ENCODE assay signal across 21 cellular contexts in genomic region chr11:14655435-14655834, GRCh38. TPM values are rescaled to one million over a fixed set of nuclear protein-coding genes. Genes with fewer than 3 reads are reported as not detected.
DNase-seq lines count a peak whose midpoint lies in the region; ATAC-seq and TF ChIP-seq lines count a peak whose summit lies in the region.
"Had no signal": no experiment of that assay in that cellular context is flagged by ENCODE, and none has a peak within 500 bp of the region (broad histone marks: within the 10 kb centered on the region; RNA-seq: fewer than 3 reads in every experiment).

No MANE protein-coding gene starts in this region.

- no peak for ATAC-seq in CD4-positive, CD25-positive, alpha-beta regulatory T cell (ENCODE audit: low read depth in 2 of 2)
- no peak for ATAC-seq in naive thymus-derived CD8-positive, alpha-beta T cell
- ATAC-seq: HepG2, PC-3 had no signal

- no peak overlapping the region for H3K27ac Mint-ChIP-seq in activated CD4-positive, alpha-beta T cell treated with anti-CD3 and anti-CD28 coated beads, Interleukin-2, amount 10 ng/mL, durations not matched to agents 24 days and 14 days
- H3K27ac Mint-ChIP-seq in CD4-positive, CD25-positive, alpha-beta regulatory T cell = peak overlapping the region in 2 of 3 donors; percentile 7 to 38
- H3K27ac Mint-ChIP-seq in activated naive CD8-positive, alpha-beta T cell treated with anti-CD3 and anti-CD28 coated beads for 36 hours = peak overlapping the region; percentile 26
- H3K27ac Mint-ChIP-seq in naive thymus-derived CD8-positive, alpha-beta T cell = peak overlapping the region in 7 of 10 donors; percentile 1 to 80 (median 23)
- H3K27ac Mint-ChIP-seq in MCF 10A (ENCODE audit: low read depth, unreplicated experiment) = no peak overlapping the region

- no peak for DNase-seq in activated CD4-positive, alpha-beta T cell treated with anti-CD3 and anti-CD28 coated beads, Interleukin-2, amount 10 ng/mL, durations not matched to agents 24 days and 14 days
- no peak for DNase-seq in activated CD4-positive, alpha-beta T cell treated with anti-CD3 and anti-CD28 coated beads for 1 hour
- no peak for DNase-seq in CD4-positive, CD25-positive, alpha-beta regulatory T cell
- DNase-seq in activated naive CD8-positive, alpha-beta T cell treated with anti-CD3 and anti-CD28 coated beads for 36 hours = no peak
- no peak for DNase-seq in naive thymus-derived CD8-positive, alpha-beta T cell
- no peak for DNase-seq in stimulated activated CD4-positive, alpha-beta T cell treated with anti-CD3 and anti-CD28 coated beads, Interleukin-1b, Interleukin-23, amount 100 ng/mL, for 48 hours
- DNase-seq in MCF 10A (ENCODE audit: unreplicated experiment) (no peak), caudate nucleus (lab: John Stamatoyannopoulos, UW) (no peak)
- DNase-seq: 8988T, H7, Kasumi-1, MG63, NCI-H1105 treated with DMSO at 0.1 percent for 48 hours, NCI-H146, NCI-H1930, NCI-H2107, NCI-H524, NCI-H774, PC-3 had no signal

- peak overlapping the region; percentile 28 for H3K4me3 ChIP-seq in CD4-positive, CD25-positive, alpha-beta regulatory T cell (ENCODE audit: low read depth, low read length)
- H3K4me3 ChIP-seq: MG63 had no signal

- no peaks in the 10 kb centered on the region for H3K27me3 ChIP-seq in CD4-positive, CD25-positive, alpha-beta regulatory T cell (ENCODE audit: control insufficient read depth, insufficient read depth, low read length)
- H3K27me3 ChIP-seq: MG63 had no signal

- H3K4me1 ChIP-seq in CD4-positive, CD25-positive, alpha-beta regulatory T cell (ENCODE audit: control insufficient read depth, insufficient read depth, low read length, poor library complexity, severe bottlenecking) = peaks cover 27% of the 10 kb centered on the region

- peaks cover 46% of the 10 kb centered on the region for H3K4me1 Mint-ChIP-seq in activated CD4-positive, alpha-beta T cell treated with anti-CD3 and anti-CD28 coated beads, Interleukin-2, amount 10 ng/mL, durations not matched to agents 24 days and 14 days
- peaks cover 45 to 85% (median 51%) of the 10 kb centered on the region in 4 donors for H3K4me1 Mint-ChIP-seq in CD4-positive, CD25-positive, alpha-beta regulatory T cell
- peaks cover 67% of the 10 kb centered on the region for H3K4me1 Mint-ChIP-seq in activated naive CD8-positive, alpha-beta T cell treated with anti-CD3 and anti-CD28 coated beads for 36 hours
- H3K4me1 Mint-ChIP-seq in naive thymus-derived CD8-positive, alpha-beta T cell = peaks cover 27 to 80% (median 76%) of the 10 kb centered on the region in 4 donors
- H3K4me1 Mint-ChIP-seq in MCF 10A (ENCODE audit: insufficient read depth, unreplicated experiment) = no peaks in the 10 kb centered on the region

- POLR2A ChIA-PET in naive thymus-derived CD8-positive, alpha-beta T cell (lab: Charles Lee) = no interaction called here
- POLR2A ChIA-PET in MCF 10A (lab: Yijun Ruan, JAX) = no interaction called here

- H3K9me3 Mint-ChIP-seq in activated CD4-positive, alpha-beta T cell treated with anti-CD3 and anti-CD28 coated beads, Interleukin-2, amount 10 ng/mL, durations not matched to agents 24 days and 14 days = peaks cover 11% of the 10 kb centered on the region
- no peaks in the 10 kb centered on the region for H3K9me3 Mint-ChIP-seq in CD4-positive, CD25-positive, alpha-beta regulatory T cell
- peaks cover 4% of the 10 kb centered on the region for H3K9me3 Mint-ChIP-seq in activated naive CD8-positive, alpha-beta T cell treated with anti-CD3 and anti-CD28 coated beads for 36 hours
- peaks cover 0 to 10% (median 3%) of the 10 kb centered on the region in 9 donors for H3K9me3 Mint-ChIP-seq in naive thymus-derived CD8-positive, alpha-beta T cell
- H3K9me3 Mint-ChIP-seq in MCF 10A (ENCODE audit: unreplicated experiment) = peaks cover 8% of the 10 kb centered on the region

- peaks cover 37% of the 10 kb centered on the region for H3K36me3 ChIP-seq in CD4-positive, CD25-positive, alpha-beta regulatory T cell (ENCODE audit: control insufficient read depth, insufficient read depth, low read length)
- H3K36me3 ChIP-seq: MG63 had no signal

- intact Hi-C loops in activated CD4-positive, alpha-beta T cell treated with anti-CD3 and anti-CD28 coated beads, Interleukin-2, amount 10 ng/mL, durations not matched to agents 24 days and 14 days (cut with micrococcal nuclease) = no loop called here
- intact Hi-C loops in MCF 10A (cut with micrococcal nuclease) = no loop called here

- BruUV-seq in MCF 10A (replicated peaks; lab: Mats Ljungman, UMichigan) = no TSS peak

- H3K36me3 Mint-ChIP-seq in activated CD4-positive, alpha-beta T cell treated with anti-CD3 and anti-CD28 coated beads, Interleukin-2, amount 10 ng/mL, durations not matched to agents 24 days and 14 days (ENCODE audit: low read depth) = peaks cover 81% of the 10 kb centered on the region
- peaks cover 51% of the 10 kb centered on the region for H3K36me3 Mint-ChIP-seq in CD4-positive, CD25-positive, alpha-beta regulatory T cell
- H3K36me3 Mint-ChIP-seq in activated naive CD8-positive, alpha-beta T cell treated with anti-CD3 and anti-CD28 coated beads for 36 hours = peaks cover 83% of the 10 kb centered on the region
- peaks cover 21 to 86% (median 68%) of the 10 kb centered on the region in 3 donors for H3K36me3 Mint-ChIP-seq in naive thymus-derived CD8-positive, alpha-beta T cell
- H3K36me3 Mint-ChIP-seq in MCF 10A (ENCODE audit: insufficient read depth, unreplicated experiment) = no peaks in the 10 kb centered on the region

- CTCF ChIA-PET in MCF 10A (lab: Yijun Ruan, JAX) = interaction anchor here (0.6 kb wide), 1 partner anchor 253 kb away, joined by 4 read pairs; no protein-coding TSS in a partner anchor

- peak overlapping the region; percentile 3 for H3K4me3 Mint-ChIP-seq in activated CD4-positive, alpha-beta T cell treated with anti-CD3 and anti-CD28 coated beads, Interleukin-2, amount 10 ng/mL, durations not matched to agents 24 days and 14 days
- peak overlapping the region in 3 of 4 donors; percentile 4 to 36 (median 27) for H3K4me3 Mint-ChIP-seq in CD4-positive, CD25-positive, alpha-beta regulatory T cell
- H3K4me3 Mint-ChIP-seq in activated naive CD8-positive, alpha-beta T cell treated with anti-CD3 and anti-CD28 coated beads for 36 hours = no peak overlapping the region
- peak overlapping the region in 8 of 10 donors; percentile 41 to 71 (median 46) for H3K4me3 Mint-ChIP-seq in naive thymus-derived CD8-positive, alpha-beta T cell
- H3K4me3 Mint-ChIP-seq in MCF 10A (ENCODE audit: unreplicated experiment) = no peak overlapping the region

- H3K27me3 Mint-ChIP-seq in activated CD4-positive, alpha-beta T cell treated with anti-CD3 and anti-CD28 coated beads, Interleukin-2, amount 10 ng/mL, durations not matched to agents 24 days and 14 days = no peaks in the 10 kb centered on the region
- H3K27me3 Mint-ChIP-seq in CD4-positive, CD25-positive, alpha-beta regulatory T cell = peaks cover 3% of the 10 kb centered on the region
- H3K27me3 Mint-ChIP-seq in activated naive CD8-positive, alpha-beta T cell treated with anti-CD3 and anti-CD28 coated beads for 36 hours = no peaks in the 10 kb centered on the region
- H3K27me3 Mint-ChIP-seq in naive thymus-derived CD8-positive, alpha-beta T cell = peaks cover 0 to 4% (median 0%) of the 10 kb centered on the region in 5 donors
- H3K27me3 Mint-ChIP-seq in MCF 10A (ENCODE audit: insufficient read depth, unreplicated experiment) = peaks cover 70% of the 10 kb centered on the region

- H3K27ac ChIP-seq in CD4-positive, CD25-positive, alpha-beta regulatory T cell (ENCODE audit: insufficient read depth, low read length, poor library complexity, severe bottlenecking) = no peak overlapping the region
- no peak overlapping the region for H3K27ac ChIP-seq in caudate nucleus (ENCODE audit: low read depth, low read length)

- no peak for TF ChIP-seq CTCF in MCF 10A (IDR thresholded peaks at IDR 0.05; ENCODE audit: unreplicated experiment)

- H3K9me3 ChIP-seq in CD4-positive, CD25-positive, alpha-beta regulatory T cell (ENCODE audit: control insufficient read depth in 2 of 2, low read length in 2 of 2) = no peaks in the 10 kb centered on the region
- H3K9me3 ChIP-seq: MG63 had no signal

RNA-seq across cellular contexts. Expression of gene PDE3B, which starts 11.8 kb away (rescaled TPM):
- 49.3 and 52.8 TPM in 2 replicates for total RNA-seq in activated CD4-positive, alpha-beta T cell treated with anti-CD3 and anti-CD28 coated beads, Interleukin-2, amount 10 ng/mL, durations not matched to agents 24 days and 14 days
- 99.5 TPM for total RNA-seq in CD4-positive, CD25-positive, alpha-beta regulatory T cell
- polyA plus RNA-seq in CD4-positive, CD25-positive, alpha-beta regulatory T cell = 10 to 100 TPM; 32.8 to 62.4 (median 49.1) TPM
- 10 to 100 TPM; 44.4 to 46.5 TPM for total RNA-seq in activated naive CD8-positive, alpha-beta T cell treated with anti-CD3 and anti-CD28 coated beads for 36 hours
- total RNA-seq in naive thymus-derived CD8-positive, alpha-beta T cell = 100 to 1,000 TPM; 228 to 240 TPM
- 100 to 1,000 TPM in 1 of 3 donors, 10 to 100 TPM in 2; 59.2 to 127 (median 74.8) TPM for polyA plus RNA-seq in naive thymus-derived CD8-positive, alpha-beta T cell
- 0.23 and 0.32 TPM in 2 replicates for total RNA-seq in MCF 10A (2022)
- total RNA-seq: HT1080 had no signal

Comparison
In these comparisons a context has a peak if more than half of its experiments do, and no peak if none do; other contexts are left out.
1. H3K27ac Mint-ChIP-seq: peak in CD4-positive, CD25-positive, alpha-beta regulatory T cell (2 of 3), activated naive CD8-positive, alpha-beta T cell treated with anti-CD3 and anti-CD28 coated beads for 36 hours (single experiment) and naive thymus-derived CD8-positive, alpha-beta T cell (7 of 10); none in activated CD4-positive, alpha-beta T cell treated with anti-CD3 and anti-CD28 coated beads, Interleukin-2, amount 10 ng/mL, durations not matched to agents 24 days and 14 days (single experiment) and MCF 10A (single experiment).
2. H3K4me3 Mint-ChIP-seq: peak in activated CD4-positive, alpha-beta T cell treated with anti-CD3 and anti-CD28 coated beads, Interleukin-2, amount 10 ng/mL, durations not matched to agents 24 days and 14 days (single experiment), CD4-positive, CD25-positive, alpha-beta regulatory T cell (3 of 4) and naive thymus-derived CD8-positive, alpha-beta T cell (8 of 10); none in activated naive CD8-positive, alpha-beta T cell treated with anti-CD3 and anti-CD28 coated beads for 36 hours (single experiment) and MCF 10A (single experiment).
3. RNA of gene PDE3B, which starts 11.8 kb away (total RNA-seq): 228 to 240 TPM in naive thymus-derived CD8-positive, alpha-beta T cell, 99.5 TPM in CD4-positive, CD25-positive, alpha-beta regulatory T cell (single experiment), 49.3 to 52.8 TPM in activated CD4-positive, alpha-beta T cell treated with anti-CD3 and anti-CD28 coated beads, Interleukin-2, amount 10 ng/mL, durations not matched to agents 24 days and 14 days and 44.4 to 46.5 TPM in activated naive CD8-positive, alpha-beta T cell treated with anti-CD3 and anti-CD28 coated beads for 36 hours; 0.23 to 0.32 TPM in MCF 10A; every median in the first group is over 10 times any median in the second.